14 cellular contexts compared by ENCODE assay signal in genomic region chr5:140044041-140044440, GRCh38. TPM values are rescaled to one million over a fixed set of nuclear protein-coding genes. Genes with fewer than 3 reads are reported as not detected.
DNase-seq lines count a peak whose midpoint lies in the region; ATAC-seq and TF ChIP-seq lines count a peak whose summit lies in the region.
"Had no signal": no experiment of that assay in that cellular context is flagged by ENCODE, and none has a peak within 500 bp of the region (broad histone marks: within the 10 kb centered on the region; RNA-seq: fewer than 3 reads in every experiment).

No MANE protein-coding gene starts in this region.

- no peaks in the 10 kb centered on the region for H3K36me3 ChIP-seq in parathyroid adenoma (ENCODE audit: control insufficient read depth, insufficient read depth, low read length)
- H3K36me3 ChIP-seq: sigmoid colon, upper lobe of left lung had no signal

- no peak for DNase-seq in T-helper 1 cell
- DNase-seq in HT1080 (ENCODE audit: low read depth): peak; percentile 17
- no peak for DNase-seq in central memory CD8-positive, alpha-beta T cell (ENCODE audit: low spot score in 2 of 2)
- no peak for DNase-seq in stimulated activated CD4-positive, alpha-beta T cell treated with anti-CD3 and anti-CD28 coated beads, Interleukin-1b, Interleukin-23, amount 100 ng/mL, for 48 hours
- no peak for DNase-seq in hippocampal formation (lab: John Stamatoyannopoulos, UW)
- DNase-seq: activated gamma-delta T cell, cerebellar nuclear complex, NCI-H1092, sigmoid colon, upper lobe of left lung had no signal

- peak overlapping the region; percentile 86 for H2AFZ ChIP-seq in parathyroid adenoma

- peaks cover 66% of the 10 kb centered on the region for H3K27me3 Mint-ChIP-seq in T-helper 1 cell treated with Interleukin-12 subunit alpha and Interleukin-12 subunit beta and Interleukin-4 antibody, amounts not matched to agents 30 μg/mL and 1 μg/mL, for 36 hours (ENCODE audit: low read depth)
- peaks cover 59% of the 10 kb centered on the region for H3K27me3 Mint-ChIP-seq in central memory CD8-positive, alpha-beta T cell

- H3K4me3 ChIP-seq in parathyroid adenoma (ENCODE audit: low read depth, low read length): no peak overlapping the region

- no peak overlapping the region for H3K9ac ChIP-seq in parathyroid adenoma

- TF ChIP-seq CTCF in parathyroid adenoma (IDR thresholded peaks at IDR 0.05): no peak

- no peak for ATAC-seq in central memory CD8-positive, alpha-beta T cell (replicated peaks; ENCODE audit: extremely low read depth, poor library complexity, severe bottlenecking)
- ATAC-seq in GM21447 (IDR thresholded peaks at IDR 0.05; ENCODE audit: unreplicated experiment): no peak
- ATAC-seq: esophagus mucosa had no signal

- peaks cover 22% of the 10 kb centered on the region for H3K4me1 ChIP-seq in parathyroid adenoma

- H3K4me2 ChIP-seq in parathyroid adenoma (ENCODE audit: low read length): no peak overlapping the region

- H3K27ac ChIP-seq in parathyroid adenoma: no peak overlapping the region
- H3K27ac ChIP-seq: upper lobe of left lung had no signal

- H3K9me3 ChIP-seq in parathyroid adenoma (ENCODE audit: control insufficient read depth, low read length): no peaks in the 10 kb centered on the region
- H3K9me3 ChIP-seq: sigmoid colon, upper lobe of left lung had no signal

- no peaks in the 10 kb centered on the region for H3K9me3 Mint-ChIP-seq in T-helper 1 cell treated with Interleukin-12 subunit alpha and Interleukin-12 subunit beta and Interleukin-4 antibody, amounts not matched to agents 30 μg/mL and 1 μg/mL, for 36 hours
- H3K9me3 Mint-ChIP-seq in central memory CD8-positive, alpha-beta T cell: no peaks in the 10 kb centered on the region

- peak overlapping the region; percentile 6 for H3K4me3 Mint-ChIP-seq in T-helper 1 cell treated with Interleukin-12 subunit alpha and Interleukin-12 subunit beta and Interleukin-4 antibody, amounts not matched to agents 30 μg/mL and 1 μg/mL, for 36 hours
- peak overlapping the region; percentile 76 for H3K4me3 Mint-ChIP-seq in central memory CD8-positive, alpha-beta T cell

- peaks cover 8% of the 10 kb centered on the region for H3K4me1 Mint-ChIP-seq in T-helper 1 cell treated with Interleukin-12 subunit alpha and Interleukin-12 subunit beta and Interleukin-4 antibody, amounts not matched to agents 30 μg/mL and 1 μg/mL, for 36 hours (ENCODE audit: low read depth)
- H3K4me1 Mint-ChIP-seq in central memory CD8-positive, alpha-beta T cell: peaks cover 17% of the 10 kb centered on the region

- H3K79me2 ChIP-seq in parathyroid adenoma: peaks cover 2% of the 10 kb centered on the region

- no peaks in the 10 kb centered on the region for H3K27me3 ChIP-seq in parathyroid adenoma (ENCODE audit: control insufficient read depth, insufficient read depth, low read length)
- H3K27me3 ChIP-seq: sigmoid colon had no signal

- H3K36me3 Mint-ChIP-seq in T-helper 1 cell treated with Interleukin-12 subunit alpha and Interleukin-12 subunit beta and Interleukin-4 antibody, amounts not matched to agents 30 μg/mL and 1 μg/mL, for 36 hours (ENCODE audit: low read depth): no peaks in the 10 kb centered on the region
- peaks cover 2% of the 10 kb centered on the region for H3K36me3 Mint-ChIP-seq in central memory CD8-positive, alpha-beta T cell (ENCODE audit: insufficient read depth)

- H3K27ac Mint-ChIP-seq in T-helper 1 cell treated with Interleukin-12 subunit alpha and Interleukin-12 subunit beta and Interleukin-4 antibody, amounts not matched to agents 30 μg/mL and 1 μg/mL, for 36 hours: no peak overlapping the region
- no peak overlapping the region for H3K27ac Mint-ChIP-seq in central memory CD8-positive, alpha-beta T cell (ENCODE audit: low read depth)

RNA-seq across cellular contexts. Expression of gene NRG2, which starts 0.9 kb away (rescaled TPM):
- 9.2 and 10.4 TPM in 2 replicates for total RNA-seq in HT1080 (2014; rRNA removed; shearing (Covaris generic))
- 1.7 TPM in 2 replicates for polyA plus RNA-seq in HT1080 (2015; cell fraction: cytosol; rRNA removed)
- polyA plus RNA-seq in HT1080 (2015; cell fraction: nucleus; rRNA removed): 0.95 and 2.5 TPM in 2 replicates
